8 cellular contexts compared by ENCODE assay signal in genomic region chr17:43456661-43457361, GRCh38. TPM values are rescaled to one million over a fixed set of nuclear protein-coding genes. Genes with fewer than 3 reads are reported as not detected.
DNase-seq lines count a peak whose midpoint lies in the region; ATAC-seq and TF ChIP-seq lines count a peak whose summit lies in the region.

No MANE protein-coding gene starts in this region.

- no peak overlapping the region for H3K4me3 ChIP-seq in MG63
- H3K4me3 ChIP-seq in left lung: no peak overlapping the region

- TF ChIP-seq CTCF in left lung (IDR thresholded peaks at IDR 0.05): no peak

- peak overlapping the region in 1 of 2 donors; percentile 42 for H3K27ac ChIP-seq in left lung

- peak; percentile 44 for DNase-seq in AG20443 (ENCODE audit: low spot score)
- peak; percentile 56 for DNase-seq in MG63
- DNase-seq in amniotic epithelial cell (ENCODE audit: low read depth): peak; percentile 40
- DNase-seq in left lung: peak in 1 of 2 donors; percentile 36
- DNase-seq in ureter (ENCODE audit: low spot score): no peak
- no peak for DNase-seq in NCI-H1092 (lab: John Stamatoyannopoulos, UW)
- DNase-seq in NCI-H187 (lab: John Stamatoyannopoulos, UW): no peak

- H3K4me1 ChIP-seq in left lung: peaks cover 13 to 19% of the 10 kb centered on the region in 2 donors

- H3K9me3 ChIP-seq in MG63 (no peaks in the 10 kb centered on the region), left lung (no peaks in the 10 kb centered on the region)

- H3K27me3 ChIP-seq in MG63 (no peaks in the 10 kb centered on the region), left lung (no peaks in the 10 kb centered on the region)

- ATAC-seq in left lung (peak; percentile 64), HG03135 (IDR thresholded peaks at IDR 0.05; ENCODE audit: unreplicated experiment) (no peak)

- intact Hi-C loops in left lung (cut with DNase I): no loop called here

- H3K36me3 ChIP-seq in MG63 (no peaks in the 10 kb centered on the region), left lung (no peaks in the 10 kb centered on the region)

RNA-seq across cellular contexts. Expression of gene DHX8, which starts 27.0 kb away (rescaled TPM):
- 24.2 and 40.1 TPM in 2 replicates for total RNA-seq in MG63 (2014; rRNA removed; shearing (Covaris generic); ENCODE audit: low replicate concordance)
- total RNA-seq in left lung: 10 to 100 TPM; 46.6 to 61.2 TPM
- total RNA-seq in ureter: 58.6 TPM

RNA-seq across cellular contexts. Expression of gene ARL4D, which starts 58.0 kb away (rescaled TPM):
- total RNA-seq in MG63 (2014; rRNA removed; shearing (Covaris generic); ENCODE audit: low replicate concordance): 28.8 and 47.4 TPM in 2 replicates
- total RNA-seq in left lung (10 to 100 TPM in 1 of 2 donors, 1 to 10 TPM in 1; 9.9 to 13.0 TPM), ureter (34.3 TPM)

Comparison
In these comparisons a context has a peak if more than half of its experiments do, and no peak if none do; other contexts are left out.
1. DNase-seq: peak in AG20443 (single experiment), MG63 (single experiment) and amniotic epithelial cell (single experiment); none in ureter (single experiment), NCI-H1092 (single experiment) and NCI-H187 (0 of 2).